Comparison of ENCODE assay signal across 1 cellular context in the genomic region with DNA sequence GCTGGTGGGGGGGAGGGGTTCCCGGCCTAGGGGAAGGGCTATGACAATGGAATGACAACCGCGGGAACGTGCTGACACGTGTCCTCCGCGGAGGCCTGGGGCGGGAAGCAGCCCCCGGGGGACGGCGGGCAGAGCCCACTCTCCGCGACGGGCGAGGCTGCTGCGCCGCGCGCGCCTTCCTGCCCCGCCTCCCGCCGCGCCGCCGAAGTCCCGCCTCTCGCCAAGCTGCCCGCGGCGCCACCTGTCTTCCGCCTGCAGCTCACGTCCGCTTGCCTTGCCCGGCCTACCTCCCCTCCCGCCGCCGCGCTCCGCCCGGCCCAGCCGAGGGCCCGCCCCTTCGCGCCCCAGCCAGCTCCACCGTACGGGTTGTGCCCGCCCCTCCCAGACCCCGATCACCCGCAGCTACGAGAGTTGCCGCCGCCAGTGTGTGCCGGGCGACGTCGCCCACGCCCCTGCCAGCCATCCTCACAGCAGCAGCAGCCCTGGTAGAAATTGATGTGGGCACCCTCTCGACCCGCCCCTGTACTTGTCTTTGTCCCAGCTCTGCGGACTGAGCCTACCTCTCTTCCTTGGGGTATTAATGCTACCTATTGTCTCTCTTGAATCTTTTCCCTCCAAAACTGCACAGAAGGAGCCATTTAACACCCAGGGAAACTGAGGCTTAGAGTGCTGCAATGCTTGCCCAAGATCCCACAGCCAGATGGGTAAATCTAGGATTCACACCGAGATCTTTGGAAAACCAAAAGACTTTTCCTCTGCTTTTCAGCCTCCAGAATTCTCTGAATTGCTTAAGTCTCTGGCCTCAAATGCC.
TF ChIP-seq lines count a peak whose summit lies in the region.

Gene PARP16, minus strand, starts transcription at position 180 of the 811 bp plus-strand sequence. CDS start 457 bp downstream, outside the sequence.

TF ChIP-seq in HepG2, 621 proteins besides CTCF, POLR2A, EP300 and RAD21 (continued from another document and continues in another):
- TF ChIP-seq NCOA1 (CRISPR knock-in tag; IDR thresholded peaks at IDR 0.05): no peak
- TF ChIP-seq ETV5 (CRISPR knock-in tag; IDR thresholded peaks at IDR 0.05; ENCODE audit: borderline replicate concordance): peak; percentile 61
- no peak for TF ChIP-seq ZFP36L2 (CRISPR knock-in tag; IDR thresholded peaks at IDR 0.05)
- TF ChIP-seq ZNF674 (CRISPR knock-in tag; IDR thresholded peaks at IDR 0.05; ENCODE audit: low read depth): no peak
- TF ChIP-seq, protein P1, sequence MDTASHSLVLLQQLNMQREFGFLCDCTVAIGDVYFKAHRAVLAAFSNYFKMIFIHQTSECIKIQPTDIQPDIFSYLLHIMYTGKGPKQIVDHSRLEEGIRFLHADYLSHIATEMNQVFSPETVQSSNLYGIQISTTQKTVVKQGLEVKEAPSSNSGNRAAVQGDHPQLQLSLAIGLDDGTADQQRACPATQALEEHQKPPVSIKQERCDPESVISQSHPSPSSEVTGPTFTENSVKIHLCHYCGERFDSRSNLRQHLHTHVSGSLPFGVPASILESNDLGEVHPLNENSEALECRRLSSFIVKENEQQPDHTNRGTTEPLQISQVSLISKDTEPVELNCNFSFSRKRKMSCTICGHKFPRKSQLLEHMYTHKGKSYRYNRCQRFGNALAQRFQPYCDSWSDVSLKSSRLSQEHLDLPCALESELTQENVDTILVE (CRISPR knock-in tag; IDR thresholded peaks at IDR 0.05): peak; percentile 72; the same call in 1 of the 2 replicates
- no peak for TF ChIP-seq TFE3 (CRISPR knock-in tag; IDR thresholded peaks at IDR 0.05)
- TF ChIP-seq TBX3 (IDR thresholded peaks at IDR 0.05; ENCODE audit: borderline replicate concordance): no peak
- TF ChIP-seq ZNF530 (CRISPR knock-in tag; IDR thresholded peaks at IDR 0.05; ENCODE audit: low read depth): no peak
- 0 out of 2 replicates have a peak, but pooled peaks have one; percentile 21 for TF ChIP-seq TEAD2 (CRISPR knock-in tag; IDR thresholded peaks at IDR 0.05)
- TF ChIP-seq XBP1 (CRISPR knock-in tag; IDR thresholded peaks at IDR 0.05): no peak
- 0 out of 2 replicates have a peak, but pooled peaks have one; percentile 17 for TF ChIP-seq PHF21A (CRISPR knock-in tag; IDR thresholded peaks at IDR 0.05)
- peak; percentile 58 for TF ChIP-seq HNRNPLL (IDR thresholded peaks at IDR 0.05; ENCODE audit: low read depth, low read length, poor library complexity, severe bottlenecking)
- TF ChIP-seq, protein P2, sequence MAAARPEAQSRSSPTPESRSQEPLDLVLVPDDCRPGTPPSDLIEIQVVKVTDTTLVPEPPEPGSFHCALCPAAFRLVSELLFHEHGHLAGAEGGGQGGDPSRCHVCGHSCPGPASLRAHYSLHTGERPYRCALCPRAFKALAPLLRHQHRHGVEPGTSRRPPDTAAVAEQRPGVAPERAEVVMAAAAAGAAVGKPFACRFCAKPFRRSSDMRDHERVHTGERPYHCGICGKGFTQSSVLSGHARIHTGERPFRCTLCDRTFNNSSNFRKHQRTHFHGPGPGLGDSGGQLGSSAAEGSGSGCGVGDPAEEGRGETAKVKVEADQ (CRISPR knock-in tag; IDR thresholded peaks at IDR 0.05; ENCODE audit: borderline replicate concordance): no peak
- no peak for TF ChIP-seq CAMTA2 (CRISPR knock-in tag; IDR thresholded peaks at IDR 0.05; ENCODE audit: borderline replicate concordance)
- TF ChIP-seq ASH2L (IDR thresholded peaks at IDR 0.05; ENCODE audit: insufficient read length, low read depth, low read length): peak; percentile 54
- peak; percentile 53; the same call in 1 of the 2 replicates for TF ChIP-seq PHF20 (CRISPR knock-in tag; IDR thresholded peaks at IDR 0.05)
- TF ChIP-seq NFKBIZ (CRISPR knock-in tag; IDR thresholded peaks at IDR 0.05): no peak
- TF ChIP-seq SP140L (CRISPR knock-in tag; IDR thresholded peaks at IDR 0.05; ENCODE audit: borderline replicate concordance): no peak
- TF ChIP-seq ZNF556 (CRISPR knock-in tag; IDR thresholded peaks at IDR 0.05; ENCODE audit: borderline replicate concordance): no peak
- no peak for TF ChIP-seq TP53 (CRISPR knock-in tag; conservative IDR thresholded peaks at IDR 0.05)
- TF ChIP-seq SPEN (CRISPR knock-in tag; IDR thresholded peaks at IDR 0.05; ENCODE audit: low read depth): peak; percentile 61
- no peak for TF ChIP-seq NONO (IDR thresholded peaks at IDR 0.05)
- TF ChIP-seq NONO (CRISPR knock-in tag; conservative IDR thresholded peaks at IDR 0.05): no peak
- TF ChIP-seq HNF4G (IDR thresholded peaks at IDR 0.05; ENCODE audit: borderline replicate concordance, low read depth, low read length): no peak
- TF ChIP-seq HNF4G (CRISPR knock-in tag; IDR thresholded peaks at IDR 0.05; ENCODE audit: borderline replicate concordance, low read depth): no peak; the same call in 1 of the 2 replicates
- TF ChIP-seq, protein P3, sequence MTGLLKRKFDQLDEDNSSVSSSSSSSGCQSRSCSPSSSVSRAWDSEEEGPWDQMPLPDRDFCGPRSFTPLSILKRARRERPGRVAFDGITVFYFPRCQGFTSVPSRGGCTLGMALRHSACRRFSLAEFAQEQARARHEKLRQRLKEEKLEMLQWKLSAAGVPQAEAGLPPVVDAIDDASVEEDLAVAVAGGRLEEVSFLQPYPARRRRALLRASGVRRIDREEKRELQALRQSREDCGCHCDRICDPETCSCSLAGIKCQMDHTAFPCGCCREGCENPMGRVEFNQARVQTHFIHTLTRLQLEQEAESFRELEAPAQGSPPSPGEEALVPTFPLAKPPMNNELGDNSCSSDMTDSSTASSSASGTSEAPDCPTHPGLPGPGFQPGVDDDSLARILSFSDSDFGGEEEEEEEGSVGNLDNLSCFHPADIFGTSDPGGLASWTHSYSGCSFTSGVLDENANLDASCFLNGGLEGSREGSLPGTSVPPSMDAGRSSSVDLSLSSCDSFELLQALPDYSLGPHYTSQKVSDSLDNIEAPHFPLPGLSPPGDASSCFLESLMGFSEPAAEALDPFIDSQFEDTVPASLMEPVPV (CRISPR knock-in tag; IDR thresholded peaks at IDR 0.05): no peak
- no peak for TF ChIP-seq U2AF1 (optimal IDR thresholded peaks at IDR 0.05; ENCODE audit: low read depth, low read length)
- TF ChIP-seq ZNF451 (CRISPR knock-in tag; IDR thresholded peaks at IDR 0.05): no peak; the same call in 1 of the 2 replicates
- TF ChIP-seq NR2F6 (IDR thresholded peaks at IDR 0.05): no peak
- TF ChIP-seq NR2F6 (CRISPR knock-in tag; IDR thresholded peaks at IDR 0.05): no peak
- no peak for TF ChIP-seq TCF12 (IDR thresholded peaks at IDR 0.05)
- TF ChIP-seq TCF12 (CRISPR knock-in tag; IDR thresholded peaks at IDR 0.05): no peak
- TF ChIP-seq, protein P4, sequence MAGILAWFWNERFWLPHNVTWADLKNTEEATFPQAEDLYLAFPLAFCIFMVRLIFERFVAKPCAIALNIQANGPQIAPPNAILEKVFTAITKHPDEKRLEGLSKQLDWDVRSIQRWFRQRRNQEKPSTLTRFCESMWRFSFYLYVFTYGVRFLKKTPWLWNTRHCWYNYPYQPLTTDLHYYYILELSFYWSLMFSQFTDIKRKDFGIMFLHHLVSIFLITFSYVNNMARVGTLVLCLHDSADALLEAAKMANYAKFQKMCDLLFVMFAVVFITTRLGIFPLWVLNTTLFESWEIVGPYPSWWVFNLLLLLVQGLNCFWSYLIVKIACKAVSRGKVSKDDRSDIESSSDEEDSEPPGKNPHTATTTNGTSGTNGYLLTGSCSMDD (CRISPR knock-in tag; IDR thresholded peaks at IDR 0.05): no peak
- TF ChIP-seq MAZ (IDR thresholded peaks at IDR 0.05; ENCODE audit: borderline replicate concordance, low read depth, low read length): no peak
- peak; percentile 83; the same call in 1 of the 2 replicates for TF ChIP-seq MAZ (CRISPR knock-in tag; IDR thresholded peaks at IDR 0.05; ENCODE audit: low read depth)
- peak; percentile 54; the same call in 1 of the 2 replicates for TF ChIP-seq HIC2 (CRISPR knock-in tag; IDR thresholded peaks at IDR 0.05; ENCODE audit: low read depth)
- no peak for TF ChIP-seq POGK (CRISPR knock-in tag; conservative IDR thresholded peaks at IDR 0.05)
- no peak for TF ChIP-seq NAIF1 (CRISPR knock-in tag; IDR thresholded peaks at IDR 0.05; ENCODE audit: borderline replicate concordance)
- TF ChIP-seq ZNF652 (CRISPR knock-in tag; IDR thresholded peaks at IDR 0.05; ENCODE audit: borderline replicate concordance, low read depth): no peak
- no peak for TF ChIP-seq SMAD3 (CRISPR knock-in tag; IDR thresholded peaks at IDR 0.05)
- TF ChIP-seq CEBPB (IDR thresholded peaks at IDR 0.05; ENCODE audit: borderline replicate concordance, low read depth, low read length): no peak
- TF ChIP-seq RBM39 (IDR thresholded peaks at IDR 0.05; ENCODE audit: low read depth, low read length, poor library complexity, severe bottlenecking): no peak
- TF ChIP-seq, protein P5, sequence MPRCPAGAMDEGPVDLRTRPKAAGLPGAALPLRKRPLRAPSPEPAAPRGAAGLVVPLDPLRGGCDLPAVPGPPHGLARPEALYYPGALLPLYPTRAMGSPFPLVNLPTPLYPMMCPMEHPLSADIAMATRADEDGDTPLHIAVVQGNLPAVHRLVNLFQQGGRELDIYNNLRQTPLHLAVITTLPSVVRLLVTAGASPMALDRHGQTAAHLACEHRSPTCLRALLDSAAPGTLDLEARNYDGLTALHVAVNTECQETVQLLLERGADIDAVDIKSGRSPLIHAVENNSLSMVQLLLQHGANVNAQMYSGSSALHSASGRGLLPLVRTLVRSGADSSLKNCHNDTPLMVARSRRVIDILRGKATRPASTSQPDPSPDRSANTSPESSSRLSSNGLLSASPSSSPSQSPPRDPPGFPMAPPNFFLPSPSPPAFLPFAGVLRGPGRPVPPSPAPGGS (CRISPR knock-in tag; IDR thresholded peaks at IDR 0.05): no peak
- TF ChIP-seq ZBTB26 (CRISPR knock-in tag; IDR thresholded peaks at IDR 0.05; ENCODE audit: borderline replicate concordance): no peak
- TF ChIP-seq, protein P6, sequence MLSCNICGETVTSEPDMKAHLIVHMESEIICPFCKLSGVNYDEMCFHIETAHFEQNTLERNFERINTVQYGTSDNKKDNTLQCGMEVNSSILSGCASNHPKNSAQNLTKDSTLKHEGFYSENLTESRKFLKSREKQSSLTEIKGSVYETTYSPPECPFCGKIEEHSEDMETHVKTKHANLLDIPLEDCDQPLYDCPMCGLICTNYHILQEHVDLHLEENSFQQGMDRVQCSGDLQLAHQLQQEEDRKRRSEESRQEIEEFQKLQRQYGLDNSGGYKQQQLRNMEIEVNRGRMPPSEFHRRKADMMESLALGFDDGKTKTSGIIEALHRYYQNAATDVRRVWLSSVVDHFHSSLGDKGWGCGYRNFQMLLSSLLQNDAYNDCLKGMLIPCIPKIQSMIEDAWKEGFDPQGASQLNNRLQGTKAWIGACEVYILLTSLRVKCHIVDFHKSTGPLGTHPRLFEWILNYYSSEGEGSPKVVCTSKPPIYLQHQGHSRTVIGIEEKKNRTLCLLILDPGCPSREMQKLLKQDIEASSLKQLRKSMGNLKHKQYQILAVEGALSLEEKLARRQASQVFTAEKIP (CRISPR knock-in tag; IDR thresholded peaks at IDR 0.05; ENCODE audit: borderline replicate concordance): no peak
